Comparison of ENCODE assay signal across 3 cellular contexts in the genomic region with DNA sequence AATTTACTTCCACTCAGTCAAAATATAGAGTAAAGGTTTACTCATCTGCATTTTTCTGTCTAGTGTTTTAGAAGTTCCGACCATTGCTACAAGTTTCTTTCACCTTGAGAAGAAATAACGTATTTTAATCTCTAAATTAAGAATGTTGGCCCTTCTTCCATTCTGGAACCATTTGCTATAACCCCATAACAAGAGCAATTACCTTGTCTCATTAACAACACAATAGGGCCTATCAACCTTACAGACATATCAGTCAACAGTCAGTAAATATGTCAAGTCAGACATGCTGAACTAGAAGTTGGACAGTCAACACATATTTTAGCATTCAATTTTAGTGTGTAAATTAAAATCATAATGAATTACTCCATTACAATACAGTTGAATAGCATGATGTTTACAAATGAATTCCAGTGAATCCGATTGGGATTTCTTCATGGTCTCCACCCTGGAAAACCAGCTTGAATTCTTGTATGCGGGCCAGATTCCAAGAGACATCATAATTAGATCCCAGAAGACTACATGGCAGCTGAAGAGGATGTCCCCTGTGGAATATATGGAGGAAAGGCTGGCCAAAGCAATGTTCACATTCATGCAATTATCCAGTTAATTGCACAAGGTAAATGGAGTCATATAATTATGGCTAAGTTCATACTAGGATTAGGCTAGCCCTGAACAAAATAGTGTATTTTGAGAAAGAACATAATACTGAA.
TF ChIP-seq lines count a peak whose summit lies in the region.

No MANE protein-coding gene starts in this region.

TF ChIP-seq in endothelial cell of umbilical vein, 7 proteins besides CTCF, POLR2A, EP300 and RAD21 (continued from another document):
- TF ChIP-seq, protein P1, sequence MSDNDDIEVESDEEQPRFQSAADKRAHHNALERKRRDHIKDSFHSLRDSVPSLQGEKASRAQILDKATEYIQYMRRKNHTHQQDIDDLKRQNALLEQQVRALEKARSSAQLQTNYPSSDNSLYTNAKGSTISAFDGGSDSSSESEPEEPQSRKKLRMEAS (IDR thresholded peaks at IDR 0.05; ENCODE audit: insufficient read depth, insufficient read length): no peak
- TF ChIP-seq GATA2 (IDR thresholded peaks at IDR 0.05; ENCODE audit: insufficient read depth, insufficient read length, low read depth, low read length) (no peak), FOS (IDR thresholded peaks at IDR 0.05; ENCODE audit: borderline replicate concordance, insufficient read depth, low read length) (no peak), POLR2AphosphoS5 (IDR thresholded peaks at IDR 0.05; ENCODE audit: insufficient read depth, low read depth, low read length) (no peak)

TF ChIP-seq in neural cell, 6 proteins besides CTCF, POLR2A, EP300 and RAD21 (continued from another document):
- no peak for TF ChIP-seq REST (IDR thresholded peaks at IDR 0.05; ENCODE audit: borderline replicate concordance)
- TF ChIP-seq POLR2AphosphoS5 (IDR thresholded peaks at IDR 0.05): no peak

TF ChIP-seq in SK-N-SH treated with all-trans-retinoic acid at 6 μM for 48 hours, 23 proteins besides CTCF, POLR2A, EP300 and RAD21 (continued from another document):
- TF ChIP-seq, protein P2, sequence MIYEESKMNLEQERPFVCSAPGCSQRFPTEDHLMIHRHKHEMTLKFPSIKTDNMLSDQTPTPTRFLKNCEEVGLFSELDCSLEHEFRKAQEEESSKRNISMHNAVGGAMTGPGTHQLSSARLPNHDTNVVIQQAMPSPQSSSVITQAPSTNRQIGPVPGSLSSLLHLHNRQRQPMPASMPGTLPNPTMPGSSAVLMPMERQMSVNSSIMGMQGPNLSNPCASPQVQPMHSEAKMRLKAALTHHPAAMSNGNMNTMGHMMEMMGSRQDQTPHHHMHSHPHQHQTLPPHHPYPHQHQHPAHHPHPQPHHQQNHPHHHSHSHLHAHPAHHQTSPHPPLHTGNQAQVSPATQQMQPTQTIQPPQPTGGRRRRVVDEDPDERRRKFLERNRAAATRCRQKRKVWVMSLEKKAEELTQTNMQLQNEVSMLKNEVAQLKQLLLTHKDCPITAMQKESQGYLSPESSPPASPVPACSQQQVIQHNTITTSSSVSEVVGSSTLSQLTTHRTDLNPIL (CRISPR knock-in tag; IDR thresholded peaks at IDR 0.05; ENCODE audit: low read depth): no peak
- no peak for TF ChIP-seq PPARA (CRISPR knock-in tag; IDR thresholded peaks at IDR 0.05; ENCODE audit: borderline replicate concordance)
- no peak for TF ChIP-seq ARNTL (CRISPR knock-in tag; IDR thresholded peaks at IDR 0.05; ENCODE audit: borderline replicate concordance, low read depth)
- no peak for TF ChIP-seq BACH2 (CRISPR knock-in tag; IDR thresholded peaks at IDR 0.05; ENCODE audit: borderline replicate concordance)
- no peak for TF ChIP-seq SNAI2 (CRISPR knock-in tag; IDR thresholded peaks at IDR 0.05)
- TF ChIP-seq ESRRG (CRISPR knock-in tag; IDR thresholded peaks at IDR 0.05): no peak
